Comparison of ENCODE assay signal across 12 cellular contexts in the genomic region with DNA sequence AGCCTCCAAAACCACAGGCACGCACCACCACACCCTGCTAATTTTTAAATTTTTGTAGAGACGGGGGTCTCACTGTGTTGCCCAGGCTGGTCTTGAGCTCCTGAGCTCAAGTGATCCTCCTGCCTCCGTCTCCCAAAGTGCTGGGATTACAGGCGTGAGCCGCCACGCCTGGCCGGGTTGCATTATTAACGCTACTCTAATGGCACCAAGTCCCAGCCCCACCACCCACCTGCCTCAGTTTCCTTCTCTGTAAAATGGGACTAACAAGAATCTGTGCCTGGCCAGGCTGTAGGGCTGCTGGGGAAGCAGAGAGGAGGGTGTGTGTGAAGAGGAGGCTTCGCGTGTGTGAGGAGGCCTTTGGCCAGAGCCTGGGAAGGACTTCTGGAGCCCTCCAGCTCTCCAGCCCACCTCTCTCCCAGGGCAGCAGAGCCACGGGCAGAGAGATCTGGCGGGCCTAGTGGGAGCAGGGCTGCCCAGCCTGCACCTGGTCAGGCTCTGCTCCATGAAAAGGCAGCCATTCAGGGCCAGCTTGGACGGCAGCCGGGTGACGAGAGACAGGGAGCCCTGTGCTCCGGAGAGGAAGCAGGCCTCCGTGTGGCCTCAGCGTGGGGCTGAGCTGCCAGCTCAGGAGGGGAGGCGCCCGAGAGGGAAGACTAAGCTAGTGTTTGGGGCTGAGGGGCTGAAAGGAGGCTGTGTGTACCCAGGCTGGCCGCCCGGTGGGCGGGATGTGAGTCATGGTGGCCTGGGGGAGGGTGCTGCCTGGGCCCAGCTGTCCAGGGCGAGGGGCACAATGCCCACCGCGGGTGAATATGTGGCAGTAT. TPM values are rescaled to one million over a fixed set of nuclear protein-coding genes. Genes with fewer than 3 reads are reported as not detected.
DNase-seq lines count a peak whose midpoint lies in the region; ATAC-seq, FAIRE-seq and TF ChIP-seq lines count a peak whose summit lies in the region.
"Had no signal": no experiment of that assay in that cellular context is flagged by ENCODE, and none has a peak within 500 bp of the region (broad histone marks: within the 10 kb centered on the region; RNA-seq: fewer than 3 reads in every experiment).

No MANE protein-coding gene starts in this region.

- H3K4me3 ChIP-seq in NT2/D1 (ENCODE audit: insufficient read length, low read depth) (no peak overlapping the region), H1 (ENCODE audit: extremely low read depth in 1 of 4, insufficient read depth in 2 of 4, low read depth in 3 of 4, low read length in 4 of 4) (no peak overlapping the region)

- H4K8ac ChIP-seq in H1 (ENCODE audit: extremely low read depth, insufficient read depth, low read length) = no peak overlapping the region; the same call in none of the 2 replicates

- peak overlapping the region; percentile 52; the same call in 1 of the 2 replicates for H2BK12ac ChIP-seq in H1 (ENCODE audit: low read depth, low read length)

- no peak overlapping the region for H3K14ac ChIP-seq in H1 (ENCODE audit: insufficient read length)

- H2BK5ac ChIP-seq in H1 (ENCODE audit: low read depth, low read length) = peak overlapping the region; percentile 75; the same call in 1 of the 2 replicates

- DNase-seq in Ammon's horn (ENCODE audit: low spot score) = peak; percentile 97
- no peak for DNase-seq in NT2/D1 (ENCODE audit: low read depth, low spot score)
- no peak for DNase-seq in H1 (ENCODE audit: low read depth in 1 of 2, low spot score in 2 of 2)
- DNase-seq in middle frontal gyrus (ENCODE audit: extremely low spot score, low spot score) = peak; percentile 83
- DNase-seq in NCI-H1092 (lab: John Stamatoyannopoulos, UW) = no peak
- no peak for DNase-seq in NCI-H82 treated with DMSO at 0.1 percent for 48 hours (lab: John Stamatoyannopoulos, UW; ENCODE audit: unreplicated experiment)
- no peak for DNase-seq in activated naive CD8-positive, alpha-beta T cell treated with anti-CD3 and anti-CD28 coated beads, Interleukin-2, amount 50 U/mL, for 24 hours
- DNase-seq: DMS79 treated with DMSO at 0.1 percent for 48 hours had no signal

- POLR2A ChIA-PET in H1 (lab: Charles Lee; ENCODE audit: partially characterized antibody) = interaction anchor here (0.6 to 2.1 kb wide), 4 partner anchors 8 to 88 kb away, joined by 3 to 5 read pairs (median 4); no protein-coding TSS in a partner anchor

- ATAC-seq in HG02623 (IDR thresholded peaks at IDR 0.05; ENCODE audit: unreplicated experiment) = no peak
- no peak for ATAC-seq in activated naive CD8-positive, alpha-beta T cell treated with anti-CD3 and anti-CD28 coated beads, Interleukin-2, amount 50 U/mL, for 24 hours

- peak overlapping the region; percentile 15; the same call in 1 of the 2 replicates for H2AK5ac ChIP-seq in H1 (ENCODE audit: low read depth, low read length)

- no peaks in the 10 kb centered on the region for H4K20me1 ChIP-seq in H1 (replicated peaks in 1 of 2; ENCODE audit: control insufficient read depth in 1 of 2, insufficient read depth in 2 of 2, low read length in 2 of 2)

- CTCF ChIA-PET in H1 (lab: Charles Lee; ENCODE audit: partially characterized antibody) = interaction anchor here (1.0 to 29.5 kb wide), 4 partner anchors 15 to 160 kb away, joined by 3 to 617 read pairs (median 22); no protein-coding TSS in a partner anchor

- H3K4me1 Mint-ChIP-seq in activated naive CD8-positive, alpha-beta T cell treated with anti-CD3 and anti-CD28 coated beads, Interleukin-2, amount 50 U/mL, for 24 hours = peaks cover 14% of the 10 kb centered on the region

- H3K4me1 ChIP-seq in NT2/D1 (ENCODE audit: insufficient read depth, insufficient read length) = peaks cover 23% of the 10 kb centered on the region
- peaks cover 0 to 14% (median 9%) of the 10 kb centered on the region in 4 experiments; a peak in 6 of 7 replicates for H3K4me1 ChIP-seq in H1 (replicated peaks in 1 of 4; ENCODE audit: control insufficient read depth in 3 of 4, insufficient read depth in 4 of 4, low read length in 3 of 4)

- H3K9me3 Mint-ChIP-seq in activated naive CD8-positive, alpha-beta T cell treated with anti-CD3 and anti-CD28 coated beads, Interleukin-2, amount 50 U/mL, for 24 hours = peaks cover 12% of the 10 kb centered on the region

- no peaks in the 10 kb centered on the region for H3K79me2 ChIP-seq in H1 (ENCODE audit: control insufficient read depth in 1 of 2, insufficient read depth in 2 of 2, low read length in 2 of 2)

- no peak for TF ChIP-seq CTCF in H1 (IDR thresholded peaks at IDR 0.05; ENCODE audit: control extremely low read depth in 1 of 3, insufficient read depth in 1 of 3, low read depth in 1 of 3, low read length in 3 of 3)

- no peak overlapping the region for H3K27ac Mint-ChIP-seq in activated naive CD8-positive, alpha-beta T cell treated with anti-CD3 and anti-CD28 coated beads, Interleukin-2, amount 50 U/mL, for 24 hours
- H3K27ac Mint-ChIP-seq: activated naive CD4-positive, alpha-beta T cell treated with anti-CD3 and anti-CD28 coated beads, Interleukin-2, amount 50 U/mL, for 24 hours; type B pancreatic cell had no signal

- H3K9me3 ChIP-seq in NT2/D1 (ENCODE audit: insufficient read depth, low read length) = peaks cover 12% of the 10 kb centered on the region; the same call in 1 of the 2 replicates
- peaks cover 3% of the 10 kb centered on the region in 2 experiments; a peak in 1 of 4 replicates for H3K9me3 ChIP-seq in H1 (ENCODE audit: insufficient read depth in 2 of 2, low read depth in 1 of 2, low read length in 1 of 2)
- H3K9me3 ChIP-seq: neutrophil had no signal

- no peaks in the 10 kb centered on the region for H3K36me3 Mint-ChIP-seq in activated naive CD8-positive, alpha-beta T cell treated with anti-CD3 and anti-CD28 coated beads, Interleukin-2, amount 50 U/mL, for 24 hours (ENCODE audit: low read depth)
- H3K36me3 Mint-ChIP-seq: activated naive CD4-positive, alpha-beta T cell treated with anti-CD3 and anti-CD28 coated beads, Interleukin-2, amount 50 U/mL, for 24 hours had no signal

- no peak overlapping the region for H3K4me3 Mint-ChIP-seq in activated naive CD8-positive, alpha-beta T cell treated with anti-CD3 and anti-CD28 coated beads, Interleukin-2, amount 50 U/mL, for 24 hours
- H3K4me3 Mint-ChIP-seq: activated naive CD4-positive, alpha-beta T cell treated with anti-CD3 and anti-CD28 coated beads, Interleukin-2, amount 50 U/mL, for 24 hours; type B pancreatic cell had no signal

- no peak overlapping the region for H4K5ac ChIP-seq in H1 (ENCODE audit: insufficient read length, low read depth, low read length)

- H3K23me2 ChIP-seq in H1 (ENCODE audit: low read depth, low read length) = no peaks in the 10 kb centered on the region; the same call in 1 of the 2 replicates

- TF ChIP-seq RAD21 in H1 (IDR thresholded peaks at IDR 0.05 in 1 of 2, conservative IDR thresholded peaks at IDR 0.05 in 1 of 2; ENCODE audit: low read depth in 2 of 2, low read length in 2 of 2) = no peak

- H3K56ac ChIP-seq in H1 (replicated peaks; ENCODE audit: insufficient read length, low read depth, low read length) = no peak overlapping the region

- H2BK15ac ChIP-seq in H1 (ENCODE audit: low read length) = peak overlapping the region; percentile 88; the same call in 1 of the 2 replicates

- H4K91ac ChIP-seq in H1 (replicated peaks; ENCODE audit: insufficient read length, low read length) = peak overlapping the region; percentile 44

- H3K27me3 ChIP-seq in NT2/D1 (ENCODE audit: insufficient read depth, insufficient read length) (no peaks in the 10 kb centered on the region), H1 (replicated peaks in 1 of 4; ENCODE audit: control insufficient read depth in 3 of 4, extremely low read depth in 1 of 4, insufficient read depth in 3 of 4, low read length in 3 of 4) (no peaks in the 10 kb centered on the region)
- H3K27me3 ChIP-seq: neutrophil had no signal

- no peaks in the 10 kb centered on the region for H3K36me3 ChIP-seq in NT2/D1 (ENCODE audit: insufficient read depth, insufficient read length, low read length)
- no peaks in the 10 kb centered on the region for H3K36me3 ChIP-seq in H1 (ENCODE audit: control insufficient read depth in 2 of 4, insufficient read depth in 4 of 4, low read length in 3 of 4)
- H3K36me3 ChIP-seq: neutrophil had no signal

- H3K79me1 ChIP-seq in H1 (ENCODE audit: low read depth, low read length) = no peaks in the 10 kb centered on the region

- no peak overlapping the region for H2BK120ac ChIP-seq in H1 (replicated peaks; ENCODE audit: low read depth, low read length)

- TF ChIP-seq POLR2A in H1 (IDR thresholded peaks at IDR 0.05; ENCODE audit: control extremely low read depth in 1 of 2, low read depth in 2 of 2, low read length in 2 of 2) = no peak

- H3K27me3 Mint-ChIP-seq in activated naive CD8-positive, alpha-beta T cell treated with anti-CD3 and anti-CD28 coated beads, Interleukin-2, amount 50 U/mL, for 24 hours = peaks cover 5% of the 10 kb centered on the region

- no peak overlapping the region; the same call in none of the 2 replicates for H3K18ac ChIP-seq in H1 (ENCODE audit: extremely low read depth, low read length)

- peak overlapping the region; percentile 18 for H3K9ac ChIP-seq in NT2/D1 (ENCODE audit: insufficient read length, low read depth)
- no peak overlapping the region for H3K9ac ChIP-seq in H1 (replicated peaks in 1 of 4; ENCODE audit: extremely low read depth in 1 of 4, low read depth in 3 of 4, low read length in 3 of 4)

- 89% methylated on average over 26 of the region's 26 CpGs; no CpG with 5 or more reads in 1 of the 2 experiments for WGBS in H1 (ENCODE audit: extremely low coverage in 1 of 2, insufficient coverage in 1 of 2, insufficient read length in 1 of 2, insufficient replicate concordance in 2 of 2, low coverage in 1 of 2, low lambda C conversion rate in 2 of 2, missing lambda C conversion rate in 1 of 2), 2 experiments

- no peak for FAIRE-seq in H1 (lab: Jason Lieb, UNC)

- H3K4me2 ChIP-seq in H1 (ENCODE audit: insufficient read depth in 1 of 2, low read depth in 2 of 2, low read length in 2 of 2) = no peak overlapping the region

- no peak for TF ChIP-seq EP300 in H1 (IDR thresholded peaks at IDR 0.05; ENCODE audit: borderline replicate concordance in 1 of 2, low read depth in 2 of 2, low read length in 2 of 2)

- H3K23ac ChIP-seq in H1 (ENCODE audit: insufficient read length) = no peak overlapping the region

- no peak overlapping the region for H3K27ac ChIP-seq in H1 (ENCODE audit: low read depth, low read length)
- H3K27ac ChIP-seq: neutrophil had no signal

- no peak overlapping the region for H3K4ac ChIP-seq in H1 (replicated peaks; ENCODE audit: insufficient read length, low read depth, low read length)

- H2AFZ ChIP-seq in H1 (ENCODE audit: low read length) = no peak overlapping the region

- 0 out of 2 replicates have a peak overlapping the region, but pooled peaks have one; percentile 48 for H2BK20ac ChIP-seq in H1 (ENCODE audit: low read length)

RNA-seq across cellular contexts. Expression of a gene that starts 7.4 kb away (rescaled TPM):
- 72.5 and 73.1 TPM in 2 replicates for total RNA-seq in H1 (2021; fragmentation: NEBNext Ultra II Directional; extraction: Animal tissue kit (Norgen Biotek cat#: 25700))
- polyA plus RNA-seq in H1 (2011; rRNA removed) = 26.4 and 27.7 TPM in 2 replicates
- 15.1 TPM for polyA plus RNA-seq in H1 (2011; cell fraction: cytosol; rRNA removed)
- polyA plus RNA-seq in H1 (2011; cell fraction: nucleus; rRNA removed) = 33.9 TPM
- 54.0 to 78.2 TPM (median 68.9 TPM) in 4 replicates for polyA plus RNA-seq in H1 (2012, experiment 1 of 2)
- polyA plus RNA-seq in H1 (2012, experiment 2 of 2) = 70.7 TPM
- 150 TPM for polyA plus RNA-seq in H1 (2013, experiment 1 of 2)
- 144 TPM for polyA plus RNA-seq in H1 (2013, experiment 2 of 2)
- polyA minus RNA-seq in H1 (2011; rRNA and poly(A)+ RNA removed) = 19.3 and 21.6 TPM in 2 replicates
- polyA minus RNA-seq in H1 (2011; cell fraction: cytosol; rRNA and poly(A)+ RNA removed) = 41.2 TPM
- polyA minus RNA-seq in H1 (2011; cell fraction: nucleus; rRNA and poly(A)+ RNA removed) = 19.9 TPM

Comparison
In these comparisons a context has a peak if more than half of its experiments do, and no peak if none do; other contexts are left out.
1. DNase-seq: peak in Ammon's horn (single experiment) and middle frontal gyrus (single experiment); none in NT2/D1 (single experiment), H1 (0 of 2), NCI-H1092 (single experiment), NCI-H82 treated with DMSO at 0.1 percent for 48 hours (single experiment) and activated naive CD8-positive, alpha-beta T cell treated with anti-CD3 and anti-CD28 coated beads, Interleukin-2, amount 50 U/mL, for 24 hours (single experiment).